In genomic region chrX:14956813-14957212, GRCh38 we compare ENCODE assay signal across 30 cellular contexts.
"Had no signal": no experiment of that assay in that cellular context is flagged by ENCODE, and none has a peak within 500 bp of the region (broad histone marks: within the 10 kb centered on the region; RNA-seq: fewer than 3 reads in every experiment).

No MANE protein-coding gene starts in this region.

- H3K4me1 ChIP-seq: ascending aorta, esophagus muscularis mucosa, foreskin keratinocyte, gastrocnemius medialis, heart right ventricle had no signal

- ATAC-seq: activated CD4-positive, alpha-beta T cell treated with anti-CD3 and anti-CD28 coated beads for 36 hours; activated CD8-positive, alpha-beta memory T cell treated with anti-CD3 and anti-CD28 coated beads, Interleukin-2, amount 10 ng/mL, durations not matched to agents 7 days and 5 days; activated CD8-positive, alpha-beta T cell treated with anti-CD3 and anti-CD28 coated beads, Interleukin-2, amount 10 ng/mL, durations not matched to agents 7 days and 5 days; activated naive CD4-positive, alpha-beta T cell treated with anti-CD3 and anti-CD28 coated beads, Interleukin-2, amount 50 U/mL, for 72 hours; foreskin keratinocyte; gastrocnemius medialis; heart right ventricle had no signal

- H3K36me3 ChIP-seq: ascending aorta, esophagus muscularis mucosa, gastrocnemius medialis, heart right ventricle had no signal

- H2AFZ ChIP-seq: hepatocyte had no signal

- H3K27me3 ChIP-seq: ascending aorta, esophagus muscularis mucosa, foreskin keratinocyte, gastrocnemius medialis, hepatocyte had no signal

- H3K4me3 Mint-ChIP-seq: activated CD4-positive, alpha-beta memory T cell treated with anti-CD3 and anti-CD28 coated beads for 36 hours; activated CD4-positive, alpha-beta T cell treated with anti-CD3 and anti-CD28 coated beads for 36 hours; activated CD4-positive, alpha-beta T cell treated with anti-CD3 and anti-CD28 coated beads, Interleukin-2, amount 10 ng/mL, durations not matched to agents 24 days and 14 days; activated CD8-positive, alpha-beta memory T cell treated with anti-CD3 and anti-CD28 coated beads, Interleukin-2, amount 10 ng/mL, durations not matched to agents 7 days and 5 days; activated CD8-positive, alpha-beta T cell treated with anti-CD3 and anti-CD28 coated beads, Interleukin-2, amount 10 ng/mL, durations not matched to agents 7 days and 5 days; activated naive CD4-positive, alpha-beta T cell treated with anti-CD3 and anti-CD28 coated beads, Interleukin-2, amount 10 ng/mL, durations not matched to agents 7 days and 5 days; activated naive CD8-positive, alpha-beta T cell treated with anti-CD3 and anti-CD28 coated beads, Interleukin-2, amount 10 ng/mL, durations not matched to agents 7 days and 5 days; activated T-helper 1 cell treated with anti-CD3 and anti-CD28 coated beads, Interleukin-12 subunit alpha, Interleukin-12 subunit beta, Interleukin-2, Interleukin-4 antibody, amounts not matched to agents 30 ng/mL and 10 ng/mL and 1 ng/mL, durations not matched to agents 14 hours and 24 hours and 36 hours had no signal

- H3K4me1 Mint-ChIP-seq: activated CD4-positive, alpha-beta T cell treated with anti-CD3 and anti-CD28 coated beads for 36 hours; activated CD4-positive, alpha-beta T cell treated with anti-CD3 and anti-CD28 coated beads, Interleukin-2, amount 10 ng/mL, durations not matched to agents 24 days and 14 days; activated CD8-positive, alpha-beta memory T cell treated with anti-CD3 and anti-CD28 coated beads, Interleukin-2, amount 10 ng/mL, durations not matched to agents 7 days and 5 days; activated naive CD4-positive, alpha-beta T cell treated with anti-CD3 and anti-CD28 coated beads, Interleukin-2, amount 10 ng/mL, durations not matched to agents 7 days and 5 days; activated naive CD8-positive, alpha-beta T cell treated with anti-CD3 and anti-CD28 coated beads, Interleukin-2, amount 10 ng/mL, durations not matched to agents 7 days and 5 days had no signal

- FAIRE-seq: colon, endometrium had no signal

- H3K4me3 ChIP-seq: ascending aorta, esophagus muscularis mucosa, gastrocnemius medialis, heart right ventricle, hepatocyte had no signal

- H3K79me2 ChIP-seq: hepatocyte had no signal

- H3K27me3 Mint-ChIP-seq: activated CD4-positive, alpha-beta memory T cell treated with anti-CD3 and anti-CD28 coated beads for 36 hours; activated CD4-positive, alpha-beta T cell treated with anti-CD3 and anti-CD28 coated beads, Interleukin-2, amount 10 ng/mL, durations not matched to agents 24 days and 14 days; activated CD8-positive, alpha-beta memory T cell treated with anti-CD3 and anti-CD28 coated beads, Interleukin-2, amount 10 ng/mL, durations not matched to agents 7 days and 5 days; activated naive CD4-positive, alpha-beta T cell treated with anti-CD3 and anti-CD28 coated beads, Interleukin-2, amount 10 ng/mL, durations not matched to agents 7 days and 5 days; activated naive CD8-positive, alpha-beta T cell treated with anti-CD3 and anti-CD28 coated beads, Interleukin-2, amount 10 ng/mL, durations not matched to agents 7 days and 5 days had no signal

- H3K9me3 ChIP-seq: ascending aorta, esophagus muscularis mucosa, gastrocnemius medialis, heart right ventricle had no signal

- H3K4me2 ChIP-seq: hepatocyte had no signal

- H3K36me3 Mint-ChIP-seq: activated CD4-positive, alpha-beta memory T cell treated with anti-CD3 and anti-CD28 coated beads for 36 hours; activated CD8-positive, alpha-beta memory T cell treated with anti-CD3 and anti-CD28 coated beads, Interleukin-2, amount 10 ng/mL, durations not matched to agents 7 days and 5 days; activated naive CD4-positive, alpha-beta T cell treated with anti-CD3 and anti-CD28 coated beads, Interleukin-2, amount 10 ng/mL, durations not matched to agents 7 days and 5 days; activated naive CD8-positive, alpha-beta T cell treated with anti-CD3 and anti-CD28 coated beads, Interleukin-2, amount 10 ng/mL, durations not matched to agents 7 days and 5 days had no signal

- H3K27ac ChIP-seq: ascending aorta, esophagus muscularis mucosa, foreskin keratinocyte, gastrocnemius medialis, heart right ventricle, hepatocyte had no signal

- DNase-seq: activated CD4-positive, alpha-beta memory T cell treated with anti-CD3 and anti-CD28 coated beads for 36 hours; activated CD4-positive, alpha-beta T cell treated with anti-CD3 and anti-CD28 coated beads for 36 hours; activated CD4-positive, alpha-beta T cell treated with anti-CD3 and anti-CD28 coated beads, Interleukin-2, amount 10 ng/mL, durations not matched to agents 24 days and 14 days; activated CD4-positive, CD25-positive, alpha-beta regulatory T cell; activated CD4-positive, CD25-positive, alpha-beta regulatory T cell treated with anti-CD3 and anti-CD28 coated beads, Interleukin-2, amount 50 U/mL, for 72 hours; activated CD8-positive, alpha-beta memory T cell treated with anti-CD3 and anti-CD28 coated beads, Interleukin-2, amount 10 ng/mL, durations not matched to agents 7 days and 5 days; activated CD8-positive, alpha-beta memory T cell treated with anti-CD3 and anti-CD28 coated beads, Interleukin-2, amount 50 U/mL, for 4 hours; activated CD8-positive, alpha-beta T cell treated with anti-CD3 and anti-CD28 coated beads, Interleukin-2, amount 10 ng/mL, durations not matched to agents 7 days and 5 days; activated effector memory CD4-positive, alpha-beta T cell treated with anti-CD3 and anti-CD28 coated beads, Interleukin-2, amount 50 U/mL, for 16 hours; activated naive CD4-positive, alpha-beta T cell treated with anti-CD3 and anti-CD28 coated beads, Interleukin-2, amount 10 ng/mL, durations not matched to agents 7 days and 5 days; activated naive CD8-positive, alpha-beta T cell treated with anti-CD3 and anti-CD28 coated beads, Interleukin-2, amount 10 ng/mL, durations not matched to agents 7 days and 5 days; activated T-cell treated with anti-CD3 and anti-CD28 coated beads, Interleukin-2, amount 50 U/mL, for 1 hour; activated T-cell treated with anti-CD3 and anti-CD28 coated beads, Interleukin-2, amount 50 U/mL, for 48 hours; caudate nucleus; cortex of kidney; effector CD8-positive, alpha-beta T cell; erythroblast; foreskin keratinocyte; gastrocnemius medialis; glutamatergic neuron; heart right ventricle; T-helper 2 cell had no signal

- H3K27ac Mint-ChIP-seq: activated CD4-positive, alpha-beta memory T cell treated with anti-CD3 and anti-CD28 coated beads for 36 hours; activated CD4-positive, alpha-beta T cell treated with anti-CD3 and anti-CD28 coated beads for 36 hours; activated CD4-positive, alpha-beta T cell treated with anti-CD3 and anti-CD28 coated beads, Interleukin-2, amount 10 ng/mL, durations not matched to agents 24 days and 14 days; activated CD8-positive, alpha-beta memory T cell treated with anti-CD3 and anti-CD28 coated beads, Interleukin-2, amount 10 ng/mL, durations not matched to agents 7 days and 5 days; activated CD8-positive, alpha-beta T cell treated with anti-CD3 and anti-CD28 coated beads, Interleukin-2, amount 10 ng/mL, durations not matched to agents 7 days and 5 days; activated naive CD4-positive, alpha-beta T cell treated with anti-CD3 and anti-CD28 coated beads, Interleukin-2, amount 10 ng/mL, durations not matched to agents 7 days and 5 days; activated naive CD4-positive, alpha-beta T cell treated with anti-CD3 and anti-CD28 coated beads, Interleukin-2, amount 50 U/mL, for 72 hours; activated naive CD8-positive, alpha-beta T cell treated with anti-CD3 and anti-CD28 coated beads, Interleukin-2, amount 10 ng/mL, durations not matched to agents 7 days and 5 days; activated T-helper 1 cell treated with anti-CD3 and anti-CD28 coated beads, Interleukin-12 subunit alpha, Interleukin-12 subunit beta, Interleukin-2, Interleukin-4 antibody, amounts not matched to agents 30 ng/mL and 10 ng/mL and 1 ng/mL, durations not matched to agents 14 hours and 24 hours and 36 hours; activated T-helper 2 cell treated with anti-CD3 and anti-CD28 coated beads, Interferon-gamma antibody, Interleukin-2, Interleukin-4, amounts not matched to agents 10 μg/mL and 5 μg/mL and 100 μg/mL, durations not matched to agents 14 hours and 24 hours and 36 hours had no signal

- H3K9me3 Mint-ChIP-seq: activated CD4-positive, alpha-beta memory T cell treated with anti-CD3 and anti-CD28 coated beads for 36 hours; activated naive CD4-positive, alpha-beta T cell treated with anti-CD3 and anti-CD28 coated beads, Interleukin-2, amount 10 ng/mL, durations not matched to agents 7 days and 5 days; activated T-helper 1 cell treated with anti-CD3 and anti-CD28 coated beads, Interleukin-12 subunit alpha, Interleukin-12 subunit beta, Interleukin-2, Interleukin-4 antibody, amounts not matched to agents 30 ng/mL and 10 ng/mL and 1 ng/mL, durations not matched to agents 14 hours and 24 hours and 36 hours; activated T-helper 2 cell treated with anti-CD3 and anti-CD28 coated beads, Interferon-gamma antibody, Interleukin-2, Interleukin-4, amounts not matched to agents 10 μg/mL and 5 μg/mL and 100 μg/mL, durations not matched to agents 14 hours and 24 hours and 36 hours had no signal
